In the genomic region with DNA sequence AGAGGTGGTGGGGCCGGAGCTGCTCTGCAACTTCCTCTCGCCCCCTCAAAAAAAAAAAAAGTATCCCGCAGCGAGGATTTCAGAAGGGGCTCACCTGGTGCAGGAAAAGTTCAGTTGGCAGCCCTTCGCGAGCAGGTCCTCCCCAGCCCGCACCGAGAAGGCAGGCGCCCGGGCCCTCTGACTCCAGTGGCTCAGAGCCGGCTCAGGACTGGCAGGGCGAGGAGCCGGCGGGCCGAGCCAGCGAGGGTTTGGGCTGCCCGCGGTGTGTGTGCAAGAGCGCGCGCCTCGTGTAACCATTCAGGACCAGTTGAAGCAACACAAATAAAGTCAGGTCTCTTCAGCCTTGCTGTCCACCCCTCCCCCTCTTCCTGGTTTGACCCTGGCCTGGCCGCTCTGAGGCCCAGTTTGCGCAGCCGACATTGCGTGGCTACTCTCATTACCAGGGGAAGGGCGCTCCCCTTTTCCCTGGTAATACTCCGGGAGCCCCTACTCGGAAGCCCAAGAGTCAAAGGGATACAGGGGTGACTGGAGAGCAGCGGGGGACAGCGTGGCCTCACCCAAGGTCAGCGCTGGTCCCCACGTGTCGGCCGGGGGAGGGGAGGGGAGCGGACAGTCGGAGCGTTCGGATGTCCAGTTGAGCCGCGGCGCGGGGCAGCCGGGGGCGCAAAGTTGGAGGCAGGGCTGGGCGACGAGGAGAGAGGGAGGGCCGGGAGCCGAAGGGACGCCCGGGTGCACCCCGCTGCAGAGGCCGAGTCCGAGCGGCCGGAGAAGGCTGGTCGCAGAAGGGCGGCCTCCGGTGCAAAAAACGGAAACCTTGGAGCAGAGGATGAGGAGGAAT, we compare ENCODE assay signal across 8 cellular contexts. TPM values are rescaled to one million over a fixed set of nuclear protein-coding genes. Genes with fewer than 3 reads are reported as not detected.
DNase-seq lines count a peak whose midpoint lies in the region; ATAC-seq, FAIRE-seq and TF ChIP-seq lines count a peak whose summit lies in the region.

No MANE protein-coding gene starts in this region.

- H3K27ac ChIP-seq in keratinocyte (ENCODE audit: control insufficient read depth, insufficient read depth, low read length): no peak overlapping the region

- TF ChIP-seq CTCF in HFFc6 (IDR thresholded peaks at IDR 0.05) (no peak), keratinocyte (optimal IDR thresholded peaks at IDR 0.05 in 1 of 3, IDR thresholded peaks at IDR 0.05 in 1 of 3, conservative IDR thresholded peaks at IDR 0.05 in 1 of 3; ENCODE audit: extremely low read depth in 1 of 3, insufficient read depth in 2 of 3, low read length in 3 of 3) (no peak)

- H3K4me1 ChIP-seq in keratinocyte (ENCODE audit: control insufficient read depth, extremely low read depth, insufficient read depth, low read length): peaks cover 4% of the 10 kb centered on the region

- peaks cover 64% of the 10 kb centered on the region for H3K27me3 ChIP-seq in keratinocyte (ENCODE audit: control insufficient read depth, extremely low read depth, insufficient read depth, low read length)

- H3K4me3 Mint-ChIP-seq in HFFc6: peak overlapping the region; percentile 62
- peak overlapping the region; percentile 56 for H3K4me3 Mint-ChIP-seq in stimulated activated effector memory CD8-positive, alpha-beta T cell treated with anti-CD3 and anti-CD28 coated beads, Interleukin-12 subunit alpha, Interleukin-12 subunit beta, amount 100 ng/mL, for 72 hours

- H3K4me2 ChIP-seq in keratinocyte (ENCODE audit: control insufficient read depth, extremely low read depth, insufficient read depth, low read depth, low read length): peak overlapping the region; percentile 78

- no peak for FAIRE-seq in keratinocyte (lab: Jason Lieb, UNC)

- H3K9me3 ChIP-seq in keratinocyte (ENCODE audit: control insufficient read depth, low read depth, low read length): no peaks in the 10 kb centered on the region

- dilution Hi-C loops in keratinocyte (cut with MboI; ENCODE audit: extremely low pct_ligation_motif_present, low sequenced_read_pairs): no loop called here

- peak overlapping the region; percentile 5 to 60 (median 44) for H3K4me3 ChIP-seq in keratinocyte (ENCODE audit: control insufficient read depth in 2 of 3, extremely low read depth in 1 of 3, insufficient read depth in 2 of 3, low read depth in 1 of 3, low read length in 3 of 3)

- no peak overlapping the region for H3K9ac ChIP-seq in keratinocyte (ENCODE audit: control insufficient read depth, extremely low read depth, insufficient read depth, low read length)

- no peaks in the 10 kb centered on the region for H3K9me1 ChIP-seq in keratinocyte (ENCODE audit: control insufficient read depth, extremely low read depth, insufficient read depth, low read length)

- H3K36me3 ChIP-seq in keratinocyte (ENCODE audit: control insufficient read depth in 2 of 2, extremely low read depth in 1 of 2, insufficient read depth in 2 of 2, low read length in 2 of 2): no peaks in the 10 kb centered on the region

- H3K9me3 Mint-ChIP-seq in HFFc6: no peaks in the 10 kb centered on the region
- no peaks in the 10 kb centered on the region for H3K9me3 Mint-ChIP-seq in stimulated activated effector memory CD8-positive, alpha-beta T cell treated with anti-CD3 and anti-CD28 coated beads, Interleukin-12 subunit alpha, Interleukin-12 subunit beta, amount 100 ng/mL, for 72 hours

- no peaks in the 10 kb centered on the region for H3K36me3 Mint-ChIP-seq in HFFc6 (ENCODE audit: low read depth)
- H3K36me3 Mint-ChIP-seq in stimulated activated effector memory CD8-positive, alpha-beta T cell treated with anti-CD3 and anti-CD28 coated beads, Interleukin-12 subunit alpha, Interleukin-12 subunit beta, amount 100 ng/mL, for 72 hours: no peaks in the 10 kb centered on the region

- H3K27ac Mint-ChIP-seq in HFFc6: no peak overlapping the region
- no peak overlapping the region for H3K27ac Mint-ChIP-seq in stimulated activated effector memory CD8-positive, alpha-beta T cell treated with anti-CD3 and anti-CD28 coated beads, Interleukin-12 subunit alpha, Interleukin-12 subunit beta, amount 100 ng/mL, for 72 hours

- peak overlapping the region; percentile 31 for H2AFZ ChIP-seq in keratinocyte (ENCODE audit: control insufficient read depth, low read length)

- peaks cover 53% of the 10 kb centered on the region for H3K27me3 Mint-ChIP-seq in HFFc6 (ENCODE audit: insufficient read depth)

- no peak for ATAC-seq in stimulated activated effector memory CD8-positive, alpha-beta T cell treated with anti-CD3 and anti-CD28 coated beads, Interleukin-12 subunit alpha, Interleukin-12 subunit beta, amount 100 ng/mL, for 72 hours
- ATAC-seq in HG03442 (IDR thresholded peaks at IDR 0.05; ENCODE audit: unreplicated experiment): no peak
- no peak for ATAC-seq in HG03159 (IDR thresholded peaks at IDR 0.05; ENCODE audit: unreplicated experiment)

- H4K20me1 ChIP-seq in keratinocyte (ENCODE audit: control insufficient read depth, extremely low read depth, insufficient read depth, low read length): no peaks in the 10 kb centered on the region

- DNase-seq in HFFc6 (no peak), astrocyte of the hippocampus (ENCODE audit: low read depth, low spot score) (peak; percentile 33), keratinocyte (ENCODE audit: low read depth, low spot score) (no peak), GM19238 (ENCODE audit: insufficient read length, low spot score) (no peak)
- no peak for DNase-seq in stimulated activated effector memory CD8-positive, alpha-beta T cell treated with anti-CD3 and anti-CD28 coated beads, Interleukin-12 subunit alpha, Interleukin-12 subunit beta, amount 100 ng/mL, for 72 hours (ENCODE audit: low spot score in 2 of 2)
- DNase-seq in activated CD4-positive, CD25-positive, alpha-beta regulatory T cell treated with anti-CD3 and anti-CD28 coated beads, Interleukin-2, amount 50 U/mL, for 72 hours: no peak

- no peaks in the 10 kb centered on the region for H3K79me2 ChIP-seq in keratinocyte (ENCODE audit: control insufficient read depth, insufficient read depth, low read length)

- no peaks in the 10 kb centered on the region for H3K4me1 Mint-ChIP-seq in HFFc6 (ENCODE audit: low read depth)
- no peaks in the 10 kb centered on the region for H3K4me1 Mint-ChIP-seq in stimulated activated effector memory CD8-positive, alpha-beta T cell treated with anti-CD3 and anti-CD28 coated beads, Interleukin-12 subunit alpha, Interleukin-12 subunit beta, amount 100 ng/mL, for 72 hours

RNA-seq across cellular contexts. Expression of gene EN1, which starts 12.3 kb away (rescaled TPM):
- total RNA-seq in HFFc6 (2021; fragmentation: NEBNext Ultra II Directional; extraction: Animal tissue kit (Norgen Biotek cat#: 25700)): not detected
- polyA plus RNA-seq in keratinocyte: 0.05 to 0.24 TPM (median 0.08 TPM) in 3 replicates
- polyA plus RNA-seq in keratinocyte (2011; ENCODE audit: low read depth): 1.2 TPM
- polyA plus RNA-seq in keratinocyte (2011; cell fraction: cytosol; rRNA removed): 0.05 and 0.22 TPM in 2 replicates
- 0.15 and 0.28 TPM in 2 replicates for polyA plus RNA-seq in keratinocyte (2011; cell fraction: nucleus; rRNA removed)
- polyA plus RNA-seq in keratinocyte (2012; ENCODE audit: low replicate concordance): 0.68 and 1.5 TPM in 2 replicates
- 1.0 TPM in 1 of 3 replicates, not detected in the others for polyA minus RNA-seq in keratinocyte
- not detected for polyA minus RNA-seq in keratinocyte (2011; cell fraction: cytosol; rRNA and poly(A)+ RNA removed)
- not detected in 2 replicates for polyA minus RNA-seq in keratinocyte (2011; cell fraction: nucleus; rRNA and poly(A)+ RNA removed)
